2 cellular contexts compared by ENCODE assay signal in genomic region chr14:73570913-73571312, GRCh38.
A peak's percentile ranks its signal among the peaks of the same experiment; 100 is the strongest.
TF ChIP-seq lines count a peak whose summit lies in the region.

No MANE protein-coding gene starts in this region.

TF ChIP-seq in IMR-90, 13 proteins besides CTCF, POLR2A, EP300 and RAD21:
- 0 out of 2 replicates have a peak, but pooled peaks have one; percentile 16 for TF ChIP-seq SMC3 (IDR thresholded peaks at IDR 0.05; ENCODE audit: low read depth, low read length)

TF ChIP-seq in H1, 55 proteins besides CTCF, POLR2A, EP300 and RAD21:
- peak; percentile 48 for TF ChIP-seq YY1 (IDR thresholded peaks at IDR 0.05; ENCODE audit: low read depth, low read length)
